Comparison of ENCODE assay signal across 16 cellular contexts in genomic region chr2:239664216-239664785, GRCh38.
A peak's percentile ranks its signal among the peaks of the same experiment; 100 is the strongest.
DNase-seq lines count a peak whose midpoint lies in the region; ATAC-seq and TF ChIP-seq lines count a peak whose summit lies in the region.
"Had no signal": no experiment of that assay in that cellular context is flagged by ENCODE, and none has a peak within 500 bp of the region (broad histone marks: within the 10 kb centered on the region; RNA-seq: fewer than 3 reads in every experiment).

No MANE protein-coding gene starts in this region.

- H3K9me3 ChIP-seq in BLaER1 treated with 17β-estradiol and CSF1 and Interleukin-3, amounts not matched to agents 10 nM and 100 nM (replicated peaks in 1 of 11) = peaks cover 0 to 7% (median 0%) of the 10 kb centered on the region in 11 experiments; a peak in 1 of 22 replicates
- H3K9me3 ChIP-seq in esophagus muscularis mucosa = no peaks in the 10 kb centered on the region
- no peaks in the 10 kb centered on the region for H3K9me3 ChIP-seq in neuronal stem cell (replicated peaks in 1 of 2; ENCODE audit: control insufficient read depth in 2 of 2, insufficient read depth in 1 of 2, low read depth in 1 of 2, low read length in 2 of 2)
- H3K9me3 ChIP-seq: Caco-2 had no signal

- no peak overlapping the region for H3K4me3 ChIP-seq in BLaER1 treated with 17β-estradiol and CSF1 and Interleukin-3, amounts not matched to agents 10 nM and 100 nM
- H3K4me3 ChIP-seq in esophagus muscularis mucosa = no peak overlapping the region
- H3K4me3 ChIP-seq in neuronal stem cell (ENCODE audit: low read length in 2 of 2) = peak overlapping the region in 1 of 2 donors; percentile 13

- H3K4me1 ChIP-seq in BLaER1 treated with 17β-estradiol and CSF1 and Interleukin-3, amounts not matched to agents 10 nM and 100 nM = peaks cover 52 to 81% (median 63%) of the 10 kb centered on the region in 10 experiments
- H3K4me1 ChIP-seq in esophagus muscularis mucosa (peaks cover 0 to 15% (median 8%) of the 10 kb centered on the region in 4 donors), neuronal stem cell (ENCODE audit: control insufficient read depth in 2 of 2, insufficient read depth in 1 of 2, low read depth in 1 of 2, low read length in 2 of 2) (peaks cover 0 to 3% of the 10 kb centered on the region in 2 donors)
- H3K4me1 ChIP-seq: Caco-2 had no signal

- no peaks in the 10 kb centered on the region for H3K36me3 ChIP-seq in BLaER1 treated with 17β-estradiol and CSF1 and Interleukin-3, amounts not matched to agents 10 nM and 100 nM
- no peaks in the 10 kb centered on the region for H3K36me3 ChIP-seq in esophagus muscularis mucosa
- no peaks in the 10 kb centered on the region for H3K36me3 ChIP-seq in neuronal stem cell (replicated peaks in 1 of 2; ENCODE audit: control insufficient read depth in 2 of 2, insufficient read depth in 2 of 2, low read length in 2 of 2)

- no peak for TF ChIP-seq CTCF in esophagus muscularis mucosa (IDR thresholded peaks at IDR 0.05)

- H3K27me3 ChIP-seq in BLaER1 treated with 17β-estradiol and CSF1 and Interleukin-3, amounts not matched to agents 10 nM and 100 nM = no peaks in the 10 kb centered on the region
- H3K27me3 ChIP-seq in esophagus muscularis mucosa (peaks cover 0 to 47% (median 0%) of the 10 kb centered on the region in 4 donors), neuronal stem cell (ENCODE audit: control insufficient read depth in 3 of 3, insufficient read depth in 3 of 3, low read depth in 1 of 3, low read length in 3 of 3) (peaks cover 0 to 11% (median 0%) of the 10 kb centered on the region in 3 experiments)

- WGBS in esophagus muscularis mucosa = 99% methylated on average over 4 of the region's 4 CpGs
- WGBS in neuronal stem cell (ENCODE audit: extremely low coverage in 2 of 2, insufficient read length in 2 of 2, insufficient replicate concordance in 1 of 2), 2 donors = no CpG with 5 or more reads among the region's 4 CpGs

- no peak overlapping the region for H4K91ac ChIP-seq in neuronal stem cell (ENCODE audit: low read depth, low read length, poor library complexity)

- H2AFZ ChIP-seq in neuronal stem cell (ENCODE audit: low read length) = no peak overlapping the region

- no peak overlapping the region for H4K8ac ChIP-seq in neuronal stem cell (ENCODE audit: low read depth, low read length)

- no peak overlapping the region for H2AK5ac ChIP-seq in neuronal stem cell (ENCODE audit: low read depth, low read length)

- H3K18ac ChIP-seq in neuronal stem cell (ENCODE audit: low read length) = peak overlapping the region; percentile 46

- TF ChIP-seq EP300 in esophagus muscularis mucosa (IDR thresholded peaks at IDR 0.05) = no peak

- ATAC-seq in HG03571 (IDR thresholded peaks at IDR 0.05; ENCODE audit: unreplicated experiment) (no peak), GM19328 (IDR thresholded peaks at IDR 0.05; ENCODE audit: unreplicated experiment) (no peak)
- ATAC-seq: HCT116 had no signal

- no peak overlapping the region for H2BK12ac ChIP-seq in neuronal stem cell (ENCODE audit: low read length)

- H2BK15ac ChIP-seq in neuronal stem cell (ENCODE audit: low read length) = no peak overlapping the region

- peak overlapping the region in 8 of 11 experiments; percentile 72 to 92 (median 82); a peak in 12 of 22 replicates for H3K4me2 ChIP-seq in BLaER1 treated with 17β-estradiol and CSF1 and Interleukin-3, amounts not matched to agents 10 nM and 100 nM
- H3K4me2 ChIP-seq in neuronal stem cell (ENCODE audit: insufficient read depth, low read length, poor library complexity, severe bottlenecking) = no peak overlapping the region

- no peaks in the 10 kb centered on the region for H4K20me1 ChIP-seq in BLaER1 treated with 17β-estradiol and CSF1 and Interleukin-3, amounts not matched to agents 10 nM and 100 nM

- peak overlapping the region; percentile 76 for H3K14ac ChIP-seq in neuronal stem cell (ENCODE audit: low read length)

- H2BK5ac ChIP-seq in neuronal stem cell (ENCODE audit: low read length) = no peak overlapping the region

- DNase-seq in esophagus muscularis mucosa (ENCODE audit: extremely low spot score) = peak; percentile 66
- no peak for DNase-seq in neuronal stem cell (ENCODE audit: low spot score)
- DNase-seq in ureter (ENCODE audit: low spot score) = peak; percentile 22
- DNase-seq in NCI-H187 treated with DMSO at 0.1 percent for 48 hours (lab: John Stamatoyannopoulos, UW) = no peak
- DNase-seq: Caco-2; CD4-positive, alpha-beta T cell; GDM1; GOT3; H7; HFFc6; IMR-90 had no signal

- H3K23ac ChIP-seq in neuronal stem cell (ENCODE audit: low read depth, low read length, poor library complexity) = no peak overlapping the region

- TF ChIP-seq POLR2A in esophagus muscularis mucosa (IDR thresholded peaks at IDR 0.05; ENCODE audit: low read depth) = no peak

- no peak overlapping the region for H3K27ac ChIP-seq in BLaER1 treated with 17β-estradiol and CSF1 and Interleukin-3, amounts not matched to agents 10 nM and 100 nM
- H3K27ac ChIP-seq in esophagus muscularis mucosa (replicated peaks in 1 of 4) (no peak overlapping the region), neuronal stem cell (replicated peaks; ENCODE audit: low read length) (no peak overlapping the region)
- H3K27ac ChIP-seq: C4-2B had no signal

- no peak overlapping the region for H3K9ac ChIP-seq in BLaER1 treated with 17β-estradiol and CSF1 and Interleukin-3, amounts not matched to agents 10 nM and 100 nM
- no peak overlapping the region for H3K9ac ChIP-seq in neuronal stem cell (ENCODE audit: low read depth, low read length, poor library complexity)

- intact Hi-C loops in esophagus muscularis mucosa (cut with DNase I) = no loop called here

- H3K4ac ChIP-seq in neuronal stem cell (ENCODE audit: low read length) = no peak overlapping the region

- no peak overlapping the region for H2BK120ac ChIP-seq in neuronal stem cell (ENCODE audit: low read depth, low read length)

- no peaks in the 10 kb centered on the region for H3K79me1 ChIP-seq in neuronal stem cell (ENCODE audit: low read depth, low read length)

Comparison
In these comparisons a context has a peak if more than half of its experiments do, and no peak if none do; other contexts are left out.
1. DNase-seq: peak in esophagus muscularis mucosa (single experiment) and ureter (single experiment); none in neuronal stem cell (single experiment) and NCI-H187 treated with DMSO at 0.1 percent for 48 hours (single experiment).